Comparison of ENCODE assay signal across 26 cellular contexts in the genomic region with DNA sequence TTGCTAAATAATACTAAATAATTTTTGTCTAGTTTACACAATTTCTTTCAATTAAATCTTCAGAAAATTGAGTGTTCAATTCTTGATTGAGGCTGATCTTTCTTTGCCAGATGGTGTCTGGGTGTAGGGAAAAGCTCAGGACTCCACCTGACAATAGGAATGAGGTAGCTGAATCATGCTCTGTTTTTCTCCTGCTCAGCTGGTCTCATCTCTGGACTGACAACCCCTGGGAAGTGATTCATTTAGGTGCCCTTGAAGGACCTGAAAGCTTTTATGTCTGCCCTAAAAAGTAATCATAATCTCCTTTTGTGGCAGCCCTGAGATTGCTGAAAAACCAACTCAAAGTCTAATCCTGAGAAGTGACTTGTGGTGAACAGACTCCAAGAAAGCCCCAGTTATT.
"Had no signal": no experiment of that assay in that cellular context is flagged by ENCODE, and none has a peak within 500 bp of the region (broad histone marks: within the 10 kb centered on the region; RNA-seq: fewer than 3 reads in every experiment).

No MANE protein-coding gene starts in this region.

- H3K27ac ChIP-seq: left lung, parathyroid adenoma, right atrium auricular region, right lobe of liver, stomach, testis, thyroid gland, transverse colon, upper lobe of left lung, vagina had no signal

- DNase-seq: hippocampal formation; kidney; left colon; left lung; midbrain; mucosa of descending colon; naive thymus-derived CD4-positive, alpha-beta T cell; occipital lobe; stimulated activated CD4-positive, alpha-beta T cell treated with anti-CD3 and anti-CD28 coated beads, Interleukin-1b, Interleukin-23, amount 100 ng/mL, for 48 hours; stimulated activated CD4-positive, alpha-beta T cell treated with anti-CD3 and anti-CD28 coated beads, Interleukin-2, amount 100 ng/mL, for 48 hours; stimulated activated CD4-positive, alpha-beta T cell treated with anti-CD3 and anti-CD28 coated beads, Interleukin-4, amount 100 ng/mL, for 4 hours; stimulated activated CD8-positive, alpha-beta memory T cell treated with anti-CD3 and anti-CD28 coated beads, Interleukin-4, amount 100 ng/mL, for 48 hours; stimulated activated naive B cell treated with anti-CD40 and anti-IgM and Interleukin-4, amounts not matched to agents 10 μg/mL and 1 μg/mL and 100 μg/mL, for 72 hours; stimulated activated naive CD8-positive, alpha-beta T cell treated with anti-CD3 and anti-CD28 coated beads, Interleukin-15, Interleukin-2, amounts not matched to agents 100 U/mL and 50 U/mL, for 24 hours; stomach; testis; thyroid gland; transverse colon had no signal

- H3K79me2 ChIP-seq: parathyroid adenoma had no signal

- ATAC-seq: left colon; left lung; mucosa of descending colon; naive thymus-derived CD4-positive, alpha-beta T cell; natural killer cell treated with Interleukin-12 subunit alpha and Interleukin-12 subunit beta and Interleukin-15 and Interleukin-18, amount 100 ng/mL, for 72 hours; stimulated activated naive CD8-positive, alpha-beta T cell treated with anti-CD3 and anti-CD28 coated beads, Interleukin-15, Interleukin-2, amounts not matched to agents 100 U/mL and 50 U/mL, for 24 hours had no signal

- FAIRE-seq: kidney had no signal

- H3K4me2 ChIP-seq: smooth muscle cell had no signal

- H3K4me1 ChIP-seq: left lung, parathyroid adenoma, right atrium auricular region, right lobe of liver, stomach, testis, thyroid gland, transverse colon, upper lobe of left lung, vagina had no signal

- H3K36me3 ChIP-seq: left lung, right atrium auricular region, right lobe of liver, stomach, thyroid gland, transverse colon, upper lobe of left lung, vagina had no signal

- H3K27me3 ChIP-seq: left lung, right atrium auricular region, right lobe of liver, stomach, testis, thyroid gland, transverse colon, upper lobe of left lung, vagina had no signal

- H3K9me3 ChIP-seq: left lung, mucosa of descending colon, right atrium auricular region, right lobe of liver, stomach, testis, thyroid gland, transverse colon, upper lobe of left lung, vagina had no signal

- H3K4me3 ChIP-seq: left lung, lung, mucosa of descending colon, right atrium auricular region, right lobe of liver, smooth muscle cell, stomach, testis, thyroid gland, transverse colon, upper lobe of left lung, vagina had no signal

- H3K9ac ChIP-seq: parathyroid adenoma had no signal
